In the genomic region with DNA sequence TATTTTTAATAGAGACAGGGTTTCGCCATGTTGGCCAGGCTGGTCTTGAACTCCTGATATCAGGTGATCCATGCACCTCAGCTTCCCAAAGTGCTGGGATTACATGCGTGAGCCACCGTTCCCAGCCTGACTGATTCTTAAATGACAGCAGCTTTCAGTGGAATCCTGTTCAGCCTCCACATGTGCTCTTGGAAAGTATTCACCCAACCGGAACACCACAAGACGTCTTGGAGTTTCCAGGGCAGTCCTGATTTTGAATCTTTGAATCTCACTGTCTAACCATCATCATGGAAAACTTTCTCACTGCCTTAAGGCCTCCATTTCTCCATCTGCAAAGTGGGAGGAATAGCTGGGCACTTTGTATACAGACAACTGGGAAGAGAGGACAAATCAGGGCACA, we compare ENCODE assay signal across 17 cellular contexts. TPM values are rescaled to one million over a fixed set of nuclear protein-coding genes. Genes with fewer than 3 reads are reported as not detected.
A peak's percentile ranks its signal among the peaks of the same experiment; 100 is the strongest.
DNase-seq lines count a peak whose midpoint lies in the region; ATAC-seq, FAIRE-seq and TF ChIP-seq lines count a peak whose summit lies in the region.
"Had no signal": no experiment of that assay in that cellular context is flagged by ENCODE, and none has a peak within 500 bp of the region (broad histone marks: within the 10 kb centered on the region; RNA-seq: fewer than 3 reads in every experiment).

No MANE protein-coding gene starts in this region.

- CTCF ChIA-PET in K562 (lab: Yijun Ruan, JAX; ENCODE audit: low intra/inter-chr PET ratio): no interaction called here

- TF ChIP-seq RAD21 in K562 (CRISPR knock-in tag; conservative IDR thresholded peaks at IDR 0.05 in 1 of 2, IDR thresholded peaks at IDR 0.05 in 1 of 2): no peak

- no peak for DNase-seq in activated T-cell treated with anti-CD3 and anti-CD28 coated beads, Interleukin-2, amount 50 U/mL, for 24 hours
- DNase-seq in activated T-cell treated with anti-CD3 and anti-CD28 coated beads, Interleukin-2, amount 50 U/mL, for 48 hours: no peak
- DNase-seq in RCC 7860 (ENCODE audit: low spot score): peak; percentile 27
- no peak for DNase-seq in K562 (ENCODE audit: extremely low read depth in 1 of 4, low spot score in 3 of 4)
- no peak for DNase-seq in natural killer cell treated with Interleukin-12 subunit alpha and Interleukin-12 subunit beta and Interleukin-15 and Interleukin-18, amount 100 ng/mL, for 72 hours (ENCODE audit: low spot score)
- no peak for DNase-seq in NCI-H2081 treated with DMSO at 0.1 percent for 48 hours (lab: John Stamatoyannopoulos, UW)
- no peak for DNase-seq in aorta
- no peak for DNase-seq in activated T-cell treated with anti-CD3 and anti-CD28 coated beads, Interleukin-2, amount 50 U/mL, for 1 hour
- DNase-seq: EL, HFFc6, NCI-H1048, NCI-H524 had no signal

- H3K4me1 ChIP-seq in K562 (replicated peaks in 1 of 2; ENCODE audit: control insufficient read depth in 2 of 2, insufficient read depth in 2 of 2, low read length in 2 of 2) (peaks cover 10 to 13% of the 10 kb centered on the region in 2 experiments), aorta (ENCODE audit: control insufficient read depth in 1 of 2, insufficient read depth in 2 of 2, low read length in 2 of 2) (no peaks in the 10 kb centered on the region)

- intact Hi-C loops in K562 (cut with micrococcal nuclease): no loop called here
- intact Hi-C loops in aorta (cut with DNase I): no loop called here

- H3K9me3 ChIP-seq in K562 (replicated peaks; ENCODE audit: control insufficient read depth, insufficient read depth, low read depth, low read length): no peaks in the 10 kb centered on the region
- H3K9me3 ChIP-seq in aorta (ENCODE audit: control insufficient read depth, low read length): no peaks in the 10 kb centered on the region

- H3K79me2 ChIP-seq in K562 (ENCODE audit: control insufficient read depth, insufficient read depth, low read length): no peaks in the 10 kb centered on the region

- no peak overlapping the region for H3K4me2 ChIP-seq in K562 (ENCODE audit: insufficient read depth, low read length)
- H3K4me2 ChIP-seq: KMS-11 had no signal

- H3K27ac Mint-ChIP-seq in activated T-cell treated with anti-CD3 and anti-CD28 coated beads, Interleukin-2, amount 50 U/mL, for 24 hours: peak overlapping the region; percentile 2
- peak overlapping the region; percentile 19 to 40 for H3K27ac Mint-ChIP-seq in natural killer cell treated with Interleukin-12 subunit alpha and Interleukin-12 subunit beta and Interleukin-15 and Interleukin-18, amount 100 ng/mL, for 72 hours
- H3K27ac Mint-ChIP-seq: HFFc6 had no signal

- H3K4me3 Mint-ChIP-seq in activated T-cell treated with anti-CD3 and anti-CD28 coated beads, Interleukin-2, amount 50 U/mL, for 24 hours: no peak overlapping the region
- no peak overlapping the region for H3K4me3 Mint-ChIP-seq in natural killer cell treated with Interleukin-12 subunit alpha and Interleukin-12 subunit beta and Interleukin-15 and Interleukin-18, amount 100 ng/mL, for 72 hours
- H3K4me3 Mint-ChIP-seq: HFFc6 had no signal

- no peak for TF ChIP-seq CTCF in K562 (IDR thresholded peaks at IDR 0.05 in 2 of 3, conservative IDR thresholded peaks at IDR 0.05 in 1 of 3; ENCODE audit: insufficient read depth in 2 of 3, low read depth in 1 of 3, low read length in 3 of 3)

- H3K27me3 ChIP-seq in K562 (ENCODE audit: control insufficient read depth in 2 of 2, insufficient read depth in 2 of 2, low read length in 2 of 2) (no peaks in the 10 kb centered on the region; a peak in 1 of 5 replicates), aorta (ENCODE audit: control insufficient read depth in 1 of 2, insufficient read depth in 2 of 2, low read length in 1 of 2) (no peaks in the 10 kb centered on the region)

- no peak for ATAC-seq in K562
- ATAC-seq in natural killer cell treated with Interleukin-12 subunit alpha and Interleukin-12 subunit beta and Interleukin-15 and Interleukin-18, amount 100 ng/mL, for 72 hours: no peak
- ATAC-seq in aorta (ENCODE audit: low FRiP score): no peak
- ATAC-seq: HepG2, Right ventricle myocardium inferior had no signal

- FAIRE-seq in RCC 7860 (lab: Jason Lieb, UNC) (no peak), K562 (lab: Jason Lieb, UNC) (no peak)
- FAIRE-seq: H54, HepG2 had no signal

- no peaks in the 10 kb centered on the region for H3K9me3 Mint-ChIP-seq in activated T-cell treated with anti-CD3 and anti-CD28 coated beads, Interleukin-2, amount 50 U/mL, for 24 hours
- H3K9me3 Mint-ChIP-seq in natural killer cell treated with Interleukin-12 subunit alpha and Interleukin-12 subunit beta and Interleukin-15 and Interleukin-18, amount 100 ng/mL, for 72 hours: no peaks in the 10 kb centered on the region
- H3K9me3 Mint-ChIP-seq: HFFc6 had no signal

- no peak for TF ChIP-seq POLR2A in K562 (conservative IDR thresholded peaks at IDR 0.05)

- H2AFZ ChIP-seq in K562 (ENCODE audit: low read depth, low read length): no peak overlapping the region; the same call in 1 of the 2 replicates

- no TSS peak for BruUV-seq in K562 (replicated peaks; lab: Mats Ljungman, UMichigan)

- H3K27ac ChIP-seq in K562 (ENCODE audit: extremely low read depth, low read depth, low read length) (no peak overlapping the region), aorta (ENCODE audit: low read depth in 1 of 2, low read length in 2 of 2) (no peak overlapping the region)
- H3K27ac ChIP-seq: C4-2B, KMS-11 had no signal

- no peaks in the 10 kb centered on the region for H3K27me3 Mint-ChIP-seq in activated T-cell treated with anti-CD3 and anti-CD28 coated beads, Interleukin-2, amount 50 U/mL, for 24 hours
- peaks cover 0 to 3% of the 10 kb centered on the region in 2 donors for H3K27me3 Mint-ChIP-seq in natural killer cell treated with Interleukin-12 subunit alpha and Interleukin-12 subunit beta and Interleukin-15 and Interleukin-18, amount 100 ng/mL, for 72 hours

- H4K20me1 ChIP-seq in K562 (replicated peaks; ENCODE audit: control insufficient read depth, insufficient read depth, low read length): no peaks in the 10 kb centered on the region

- H3K9me1 ChIP-seq in K562 (ENCODE audit: control insufficient read depth, insufficient read depth, low read length): no peaks in the 10 kb centered on the region

- POLR2A ChIA-PET in K562 (lab: Yijun Ruan, JAX): interaction anchor here (4.1 kb wide), 1 partner anchor 8 kb away, joined by 25 read pairs; no protein-coding TSS in a partner anchor

- H3K9ac ChIP-seq in K562 (ENCODE audit: insufficient read depth in 1 of 2, low read depth in 2 of 2, low read length in 2 of 2): no peak overlapping the region
- H3K9ac ChIP-seq: KMS-11 had no signal

- H3K4me1 Mint-ChIP-seq in activated T-cell treated with anti-CD3 and anti-CD28 coated beads, Interleukin-2, amount 50 U/mL, for 24 hours (ENCODE audit: low read depth): peaks cover 35% of the 10 kb centered on the region
- H3K4me1 Mint-ChIP-seq in natural killer cell treated with Interleukin-12 subunit alpha and Interleukin-12 subunit beta and Interleukin-15 and Interleukin-18, amount 100 ng/mL, for 72 hours (ENCODE audit: low read depth in 2 of 2): peaks cover 21 to 28% of the 10 kb centered on the region in 2 donors

- 78% methylated on average over 5 of the region's 5 CpGs for WGBS in K562 (ENCODE audit: insufficient coverage, low coverage, missing lambda C conversion rate)
- 91% methylated on average over 5 of the region's 5 CpGs for WGBS in aorta, 2 donors

- no peak overlapping the region for H3K4me3 ChIP-seq in K562
- no peak overlapping the region for H3K4me3 ChIP-seq in aorta (ENCODE audit: low read length in 2 of 2)

- H3K36me3 ChIP-seq in K562 (ENCODE audit: control insufficient read depth, insufficient read depth, low read length) (no peaks in the 10 kb centered on the region), aorta (ENCODE audit: control insufficient read depth in 1 of 2, insufficient read depth in 2 of 2, low read length in 1 of 2) (no peaks in the 10 kb centered on the region)

- TF ChIP-seq EP300 in K562 (IDR thresholded peaks at IDR 0.05; ENCODE audit: low read length): no peak

- no peaks in the 10 kb centered on the region for H3K36me3 Mint-ChIP-seq in activated T-cell treated with anti-CD3 and anti-CD28 coated beads, Interleukin-2, amount 50 U/mL, for 24 hours (ENCODE audit: low read depth)
- H3K36me3 Mint-ChIP-seq in natural killer cell treated with Interleukin-12 subunit alpha and Interleukin-12 subunit beta and Interleukin-15 and Interleukin-18, amount 100 ng/mL, for 72 hours: no peaks in the 10 kb centered on the region

- in situ Hi-C loops in K562 (cut with MboI): no loop called here

TF ChIP-seq in K562, 482 proteins besides CTCF, POLR2A, EP300 and RAD21:
- TF ChIP-seq ATF1 (CRISPR knock-in tag; IDR thresholded peaks at IDR 0.05) (no peak), ATF1 (tag; IDR thresholded peaks at IDR 0.05) (no peak), RBM25 (IDR thresholded peaks at IDR 0.05; ENCODE audit: low read depth, low read length, severe bottlenecking) (peak; percentile 43)

RNA-seq across cellular contexts. Expression of gene ITPKB, which starts 58.1 kb away (rescaled TPM):
- total RNA-seq in K562 (2011; cell fraction: chromatin; rRNA removed; ENCODE audit: low replicate concordance): 0.09 TPM in 1 of 2 replicates, not detected in the other
- total RNA-seq in K562 (2011; cell fraction: nucleolus; rRNA removed): 0.13 TPM in 1 of 2 replicates, not detected in the other
- 0.07 and 0.08 TPM in 2 replicates for total RNA-seq in K562 (2011; cell fraction: nucleoplasm; rRNA removed)
- total RNA-seq in K562 (2014; rRNA removed) (not detected in 2 replicates), K562 (2014; rRNA removed; fragmentation: Illumina TruSeq; extraction: Trizol) (not detected in 2 replicates), K562 (2015; rRNA removed; fragmentation: Illumina TruSeq; extraction: Trizol) (not detected in 2 replicates), K562 (2021) (0.22 and 0.27 TPM in 2 replicates), aorta (10 to 100 TPM; 16.8 to 31.8 TPM)
- polyA plus RNA-seq in K562 (2011; rRNA removed) (0.01 TPM in 2 replicates), K562 (2014; fragmentation: Illumina TruSeq; extraction: Trizol) (not detected in 2 replicates), K562 (2014; fragmentation: Nextera tagmentation; extraction: Ambion mirVana) (not detected), K562 (2014; rRNA removed) (not detected in 2 replicates), aorta (1 to 10 TPM; 2.1 to 6.6 TPM)
- 0.01 TPM in 1 of 2 replicates, not detected in the other for polyA plus RNA-seq in K562 (2011; cell fraction: cytosol; rRNA removed)
- 0.03 TPM in 1 of 2 replicates, not detected in the other for polyA plus RNA-seq in K562 (2011; cell fraction: nucleus; rRNA removed)
- 0.01 TPM in 1 of 2 replicates, not detected in the other for polyA plus RNA-seq in K562 (2012)
- not detected in 2 replicates for polyA minus RNA-seq in K562 (2011; rRNA and poly(A)+ RNA removed)
- not detected in 2 replicates for polyA minus RNA-seq in K562 (2011; cell fraction: cytosol; rRNA and poly(A)+ RNA removed)
- not detected in 2 replicates for polyA minus RNA-seq in K562 (2011; cell fraction: nucleus; rRNA and poly(A)+ RNA removed)
- 10 to 100 TPM; 27.2 to 35.2 TPM for total RNA-seq in natural killer cell treated with Interleukin-12 subunit alpha and Interleukin-12 subunit beta and Interleukin-15 and Interleukin-18, amount 100 ng/mL, for 72 hours
- total RNA-seq: HepG2 had no signal
- polyA plus RNA-seq: HepG2 had no signal

Comparison
In these comparisons a context has a peak if more than half of its experiments do, and no peak if none do; other contexts are left out.
1. RNA of gene ITPKB, which starts 58.1 kb away (total RNA-seq): 27.2 to 35.2 TPM in natural killer cell treated with Interleukin-12 subunit alpha and Interleukin-12 subunit beta and Interleukin-15 and Interleukin-18, amount 100 ng/mL, for 72 hours and 16.8 to 31.8 TPM in aorta; 0.07 to 0.27 TPM in K562; every median in the first group is over 10 times any median in the second.